ENCODE assay signal across 1 cellular context in genomic region chr10:52883996-52884871, GRCh38.
TF ChIP-seq lines count a peak whose summit lies in the region.

No MANE protein-coding gene starts in this region.

TF ChIP-seq in HepG2, 621 proteins besides CTCF, POLR2A, EP300 and RAD21 (continued from another document and continues in another):
- TF ChIP-seq RERE (CRISPR knock-in tag; IDR thresholded peaks at IDR 0.05; ENCODE audit: low read depth) (peak; percentile 27; the same call in 1 of the 2 replicates), AFF4 (CRISPR knock-in tag; IDR thresholded peaks at IDR 0.05) (no peak), RARG (CRISPR knock-in tag; IDR thresholded peaks at IDR 0.05; ENCODE audit: low read depth) (no peak), ZNF562 (CRISPR knock-in tag; IDR thresholded peaks at IDR 0.05; ENCODE audit: borderline replicate concordance) (no peak), SRSF9 (IDR thresholded peaks at IDR 0.05; ENCODE audit: borderline replicate concordance, insufficient read depth, low read depth, low read length, poor library complexity, severe bottlenecking) (no peak), NBN (conservative IDR thresholded peaks at IDR 0.05) (no peak), ZNF747 (CRISPR knock-in tag; IDR thresholded peaks at IDR 0.05; ENCODE audit: borderline replicate concordance) (no peak), TRIM24 (CRISPR knock-in tag; IDR thresholded peaks at IDR 0.05) (no peak), SUZ12 (IDR thresholded peaks at IDR 0.05; ENCODE audit: low read depth, low read length) (no peak), ZNF543 (CRISPR knock-in tag; IDR thresholded peaks at IDR 0.05) (no peak), HDAC2 (CRISPR knock-in tag; IDR thresholded peaks at IDR 0.05) (peak; percentile 52; the same call in 1 of the 2 replicates), ZNF260 (CRISPR knock-in tag; IDR thresholded peaks at IDR 0.05; ENCODE audit: borderline replicate concordance, low read depth) (no peak), MAZ (IDR thresholded peaks at IDR 0.05; ENCODE audit: borderline replicate concordance, low read depth, low read length) (no peak), MAZ (CRISPR knock-in tag; IDR thresholded peaks at IDR 0.05; ENCODE audit: low read depth) (no peak), NFE2L2 (IDR thresholded peaks at IDR 0.05; ENCODE audit: low read length) (no peak), XRCC5 (optimal IDR thresholded peaks at IDR 0.05; ENCODE audit: low read length) (no peak), NONO (IDR thresholded peaks at IDR 0.05) (no peak), NONO (CRISPR knock-in tag; conservative IDR thresholded peaks at IDR 0.05) (no peak), ZHX1 (CRISPR knock-in tag; IDR thresholded peaks at IDR 0.05; ENCODE audit: low read depth) (no peak), RELA (CRISPR knock-in tag; IDR thresholded peaks at IDR 0.05) (no peak), YY1 (IDR thresholded peaks at IDR 0.05; ENCODE audit: insufficient read depth, insufficient replicate concordance, low read depth, low read length) (no peak), ZNF577 (CRISPR knock-in tag; IDR thresholded peaks at IDR 0.05; ENCODE audit: borderline replicate concordance, low read depth) (no peak), ZSCAN20 (CRISPR knock-in tag; IDR thresholded peaks at IDR 0.05; ENCODE audit: borderline replicate concordance) (no peak), ATM (IDR thresholded peaks at IDR 0.05; ENCODE audit: borderline replicate concordance) (no peak; the same call in 1 of the 2 replicates), KMT2B (CRISPR knock-in tag; IDR thresholded peaks at IDR 0.05) (no peak), TAF15 (IDR thresholded peaks at IDR 0.05; ENCODE audit: low read depth, low read length, poor library complexity, severe bottlenecking) (no peak), MNT (IDR thresholded peaks at IDR 0.05) (no peak), NFIC (IDR thresholded peaks at IDR 0.05; ENCODE audit: low read length) (peak; percentile 36; the same call in 1 of the 2 replicates), MLXIP (CRISPR knock-in tag; IDR thresholded peaks at IDR 0.05; ENCODE audit: borderline replicate concordance) (no peak), LRRFIP1 (CRISPR knock-in tag; conservative IDR thresholded peaks at IDR 0.05) (no peak), ZNF451 (CRISPR knock-in tag; IDR thresholded peaks at IDR 0.05) (no peak), KDM2A (CRISPR knock-in tag; IDR thresholded peaks at IDR 0.05; ENCODE audit: borderline replicate concordance, low read depth) (no peak), ZNF207 (IDR thresholded peaks at IDR 0.05; ENCODE audit: borderline replicate concordance) (no peak), TEF (CRISPR knock-in tag; IDR thresholded peaks at IDR 0.05) (no peak), MAFK (conservative IDR thresholded peaks at IDR 0.05 in 1 of 2, IDR thresholded peaks at IDR 0.05 in 1 of 2; ENCODE audit: low read length in 2 of 2) (peak in 1 of 2 experiments; percentile 35; a peak in 1 of 4 replicates), NFE2L1 (CRISPR knock-in tag; IDR thresholded peaks at IDR 0.05; ENCODE audit: borderline replicate concordance) (no peak), PLRG1 (conservative IDR thresholded peaks at IDR 0.05) (no peak), TARDBP (CRISPR knock-in tag; IDR thresholded peaks at IDR 0.05) (0 out of 2 replicates have a peak, but pooled peaks have one; percentile 14), SRY (CRISPR knock-in tag; IDR thresholded peaks at IDR 0.05) (no peak), FOSL2 (CRISPR knock-in tag; IDR thresholded peaks at IDR 0.05) (peak; percentile 99), ZNF331 (CRISPR knock-in tag; IDR thresholded peaks at IDR 0.05) (no peak)
